1 cellular context compared by ENCODE assay signal in the genomic region with DNA sequence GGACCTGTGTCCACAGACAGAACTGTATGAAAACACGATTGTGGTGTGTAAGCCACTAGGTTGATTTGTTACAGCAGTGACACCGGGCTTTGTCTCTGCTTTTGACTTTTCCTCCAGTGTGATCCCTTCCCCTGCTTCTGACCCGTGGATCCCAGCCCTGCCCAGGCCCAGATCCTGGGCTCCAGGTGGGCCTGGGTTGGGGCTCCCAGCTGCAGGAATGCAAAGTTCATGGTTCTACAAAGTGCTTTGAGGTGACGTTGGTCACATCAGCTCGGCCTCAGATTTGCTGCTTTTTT.
TF ChIP-seq lines count a peak whose summit lies in the region.

No MANE protein-coding gene starts in this region.

TF ChIP-seq in HepG2, 621 proteins besides CTCF, POLR2A, EP300 and RAD21 (continued from another document and continues in another):
- TF ChIP-seq, protein P1, sequence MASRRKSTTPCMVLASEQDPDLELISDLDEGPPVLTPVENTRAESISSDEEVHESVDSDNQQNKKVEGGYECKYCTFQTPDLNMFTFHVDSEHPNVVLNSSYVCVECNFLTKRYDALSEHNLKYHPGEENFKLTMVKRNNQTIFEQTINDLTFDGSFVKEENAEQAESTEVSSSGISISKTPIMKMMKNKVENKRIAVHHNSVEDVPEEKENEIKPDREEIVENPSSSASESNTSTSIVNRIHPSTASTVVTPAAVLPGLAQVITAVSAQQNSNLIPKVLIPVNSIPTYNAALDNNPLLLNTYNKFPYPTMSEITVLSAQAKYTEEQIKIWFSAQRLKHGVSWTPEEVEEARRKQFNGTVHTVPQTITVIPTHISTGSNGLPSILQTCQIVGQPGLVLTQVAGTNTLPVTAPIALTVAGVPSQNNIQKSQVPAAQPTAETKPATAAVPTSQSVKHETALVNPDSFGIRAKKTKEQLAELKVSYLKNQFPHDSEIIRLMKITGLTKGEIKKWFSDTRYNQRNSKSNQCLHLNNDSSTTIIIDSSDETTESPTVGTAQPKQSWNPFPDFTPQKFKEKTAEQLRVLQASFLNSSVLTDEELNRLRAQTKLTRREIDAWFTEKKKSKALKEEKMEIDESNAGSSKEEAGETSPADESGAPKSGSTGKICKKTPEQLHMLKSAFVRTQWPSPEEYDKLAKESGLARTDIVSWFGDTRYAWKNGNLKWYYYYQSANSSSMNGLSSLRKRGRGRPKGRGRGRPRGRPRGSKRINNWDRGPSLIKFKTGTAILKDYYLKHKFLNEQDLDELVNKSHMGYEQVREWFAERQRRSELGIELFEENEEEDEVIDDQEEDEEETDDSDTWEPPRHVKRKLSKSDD (CRISPR knock-in tag; IDR thresholded peaks at IDR 0.05; ENCODE audit: low read depth) = no peak
- TF ChIP-seq, protein P2, sequence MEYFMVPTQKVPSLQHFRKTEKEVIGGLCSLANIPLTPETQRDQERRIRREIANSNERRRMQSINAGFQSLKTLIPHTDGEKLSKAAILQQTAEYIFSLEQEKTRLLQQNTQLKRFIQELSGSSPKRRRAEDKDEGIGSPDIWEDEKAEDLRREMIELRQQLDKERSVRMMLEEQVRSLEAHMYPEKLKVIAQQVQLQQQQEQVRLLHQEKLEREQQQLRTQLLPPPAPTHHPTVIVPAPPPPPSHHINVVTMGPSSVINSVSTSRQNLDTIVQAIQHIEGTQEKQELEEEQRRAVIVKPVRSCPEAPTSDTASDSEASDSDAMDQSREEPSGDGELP (IDR thresholded peaks at IDR 0.05; ENCODE audit: borderline replicate concordance, low read depth) = peak; percentile 50; the same call in 1 of the 2 replicates
- no peak for TF ChIP-seq TAF1 (CRISPR knock-in tag; IDR thresholded peaks at IDR 0.05)
- TF ChIP-seq NRL (CRISPR knock-in tag; IDR thresholded peaks at IDR 0.05; ENCODE audit: borderline replicate concordance) = peak; percentile 25; the same call in 1 of the 2 replicates
- no peak for TF ChIP-seq NR2F6 (IDR thresholded peaks at IDR 0.05)
- no peak for TF ChIP-seq NR2F6 (CRISPR knock-in tag; IDR thresholded peaks at IDR 0.05)
- TF ChIP-seq ZNF746 (CRISPR knock-in tag; IDR thresholded peaks at IDR 0.05) = 0 out of 2 replicates have a peak, but pooled peaks have one; percentile 18
- no peak for TF ChIP-seq ZNF775 (CRISPR knock-in tag; IDR thresholded peaks at IDR 0.05; ENCODE audit: borderline replicate concordance)
- TF ChIP-seq ZNF326 (CRISPR knock-in tag; IDR thresholded peaks at IDR 0.05; ENCODE audit: borderline replicate concordance) = no peak
- TF ChIP-seq FOXA1 (IDR thresholded peaks at IDR 0.05) = no peak
- TF ChIP-seq FOXA1 (CRISPR knock-in tag; IDR thresholded peaks at IDR 0.05) = no peak
- no peak for TF ChIP-seq ZNF180 (CRISPR knock-in tag; IDR thresholded peaks at IDR 0.05; ENCODE audit: borderline replicate concordance, low read depth)
- peak; percentile 21; the same call in 1 of the 2 replicates for TF ChIP-seq CREM (IDR thresholded peaks at IDR 0.05)
- no peak for TF ChIP-seq CREM (CRISPR knock-in tag; IDR thresholded peaks at IDR 0.05)
- TF ChIP-seq ZNF225 (CRISPR knock-in tag; IDR thresholded peaks at IDR 0.05) = no peak
- no peak for TF ChIP-seq SMC3 (IDR thresholded peaks at IDR 0.05; ENCODE audit: low read length)
- TF ChIP-seq ZNF138 (CRISPR knock-in tag; IDR thresholded peaks at IDR 0.05; ENCODE audit: low read depth) = no peak
- TF ChIP-seq ZNF256 (CRISPR knock-in tag; conservative IDR thresholded peaks at IDR 0.05) = no peak
- peak; percentile 57 for TF ChIP-seq HNF4A (CRISPR knock-in tag; IDR thresholded peaks at IDR 0.05)
- TF ChIP-seq HNRNPH1 (optimal IDR thresholded peaks at IDR 0.05; ENCODE audit: low read depth, low read length) = no peak
- peak; percentile 76 for TF ChIP-seq TEAD3 (CRISPR knock-in tag; optimal IDR thresholded peaks at IDR 0.05; ENCODE audit: borderline replicate concordance)
- TF ChIP-seq ZNF274 (CRISPR knock-in tag; IDR thresholded peaks at IDR 0.05) = peak; percentile 63; the same call in 1 of the 2 replicates
- TF ChIP-seq JUN (CRISPR knock-in tag; IDR thresholded peaks at IDR 0.05) = no peak
- TF ChIP-seq ZNF879 (CRISPR knock-in tag; IDR thresholded peaks at IDR 0.05) = no peak
- TF ChIP-seq HIVEP1 (CRISPR knock-in tag; IDR thresholded peaks at IDR 0.05) = peak; percentile 65; the same call in 1 of the 2 replicates
- no peak for TF ChIP-seq ZNF430 (CRISPR knock-in tag; IDR thresholded peaks at IDR 0.05)
- TF ChIP-seq KLF16 (CRISPR knock-in tag; IDR thresholded peaks at IDR 0.05) = no peak; a peak in 1 of 4 replicates
- no peak for TF ChIP-seq ZNF263 (CRISPR knock-in tag; IDR thresholded peaks at IDR 0.05)
- no peak for TF ChIP-seq MEIS2 (CRISPR knock-in tag; IDR thresholded peaks at IDR 0.05)
- no peak for TF ChIP-seq YEATS4 (CRISPR knock-in tag; IDR thresholded peaks at IDR 0.05; ENCODE audit: borderline replicate concordance)
- TF ChIP-seq ZNF687 (CRISPR knock-in tag; IDR thresholded peaks at IDR 0.05) = peak; percentile 74
- TF ChIP-seq MED13 (CRISPR knock-in tag; IDR thresholded peaks at IDR 0.05) = no peak
- peak; percentile 37; the same call in 1 of the 2 replicates for TF ChIP-seq ZNF501 (CRISPR knock-in tag; IDR thresholded peaks at IDR 0.05)
- no peak for TF ChIP-seq ZNF652 (CRISPR knock-in tag; IDR thresholded peaks at IDR 0.05; ENCODE audit: borderline replicate concordance, low read depth)
- TF ChIP-seq HHEX (CRISPR knock-in tag; IDR thresholded peaks at IDR 0.05) = no peak
- TF ChIP-seq ZNF709 (CRISPR knock-in tag; IDR thresholded peaks at IDR 0.05) = no peak
- TF ChIP-seq MXD4 (CRISPR knock-in tag; IDR thresholded peaks at IDR 0.05) = no peak
- no peak for TF ChIP-seq SMARCE1 (IDR thresholded peaks at IDR 0.05; ENCODE audit: borderline replicate concordance)
- 0 out of 2 replicates have a peak, but pooled peaks have one; percentile 6 for TF ChIP-seq ZBTB38 (CRISPR knock-in tag; IDR thresholded peaks at IDR 0.05)
- TF ChIP-seq MZF1 (CRISPR knock-in tag; IDR thresholded peaks at IDR 0.05; ENCODE audit: borderline replicate concordance) = no peak
- no peak for TF ChIP-seq ZNF660 (CRISPR knock-in tag; IDR thresholded peaks at IDR 0.05; ENCODE audit: borderline replicate concordance, low read depth)
- TF ChIP-seq ZC3H13 (CRISPR knock-in tag; IDR thresholded peaks at IDR 0.05) = no peak
- TF ChIP-seq ZNF33A (CRISPR knock-in tag; IDR thresholded peaks at IDR 0.05; ENCODE audit: borderline replicate concordance) = no peak
- 0 out of 2 replicates have a peak, but pooled peaks have one; percentile 25 for TF ChIP-seq ZNF607 (CRISPR knock-in tag; IDR thresholded peaks at IDR 0.05; ENCODE audit: borderline replicate concordance)
- TF ChIP-seq POGZ (CRISPR knock-in tag; IDR thresholded peaks at IDR 0.05) = no peak
- TF ChIP-seq SRF (IDR thresholded peaks at IDR 0.05; ENCODE audit: low read depth, low read length) = no peak
- no peak for TF ChIP-seq ZNF367 (CRISPR knock-in tag; IDR thresholded peaks at IDR 0.05; ENCODE audit: borderline replicate concordance)
- TF ChIP-seq ZBED4 (CRISPR knock-in tag; IDR thresholded peaks at IDR 0.05; ENCODE audit: borderline replicate concordance) = peak; percentile 58; the same call in 1 of the 2 replicates
- no peak for TF ChIP-seq AGO1 (IDR thresholded peaks at IDR 0.05; ENCODE audit: low read depth, low read length, poor library complexity, severe bottlenecking)
- no peak for TF ChIP-seq ARID2 (CRISPR knock-in tag; IDR thresholded peaks at IDR 0.05; ENCODE audit: borderline replicate concordance)
- TF ChIP-seq UBTF (CRISPR knock-in tag; IDR thresholded peaks at IDR 0.05) = 0 out of 2 replicates have a peak, but pooled peaks have one; percentile 32
- TF ChIP-seq FOXM1 (CRISPR knock-in tag; IDR thresholded peaks at IDR 0.05) = no peak
- no peak for TF ChIP-seq ESRRA (CRISPR knock-in tag; IDR thresholded peaks at IDR 0.05; ENCODE audit: low read depth)
- TF ChIP-seq CERS6 (CRISPR knock-in tag; IDR thresholded peaks at IDR 0.05) = no peak
- TF ChIP-seq MAFG (CRISPR knock-in tag; IDR thresholded peaks at IDR 0.05) = 0 out of 2 replicates have a peak, but pooled peaks have one; percentile 16
- TF ChIP-seq POLR2G (IDR thresholded peaks at IDR 0.05; ENCODE audit: low read depth, low read length) = no peak
- TF ChIP-seq, protein P3, sequence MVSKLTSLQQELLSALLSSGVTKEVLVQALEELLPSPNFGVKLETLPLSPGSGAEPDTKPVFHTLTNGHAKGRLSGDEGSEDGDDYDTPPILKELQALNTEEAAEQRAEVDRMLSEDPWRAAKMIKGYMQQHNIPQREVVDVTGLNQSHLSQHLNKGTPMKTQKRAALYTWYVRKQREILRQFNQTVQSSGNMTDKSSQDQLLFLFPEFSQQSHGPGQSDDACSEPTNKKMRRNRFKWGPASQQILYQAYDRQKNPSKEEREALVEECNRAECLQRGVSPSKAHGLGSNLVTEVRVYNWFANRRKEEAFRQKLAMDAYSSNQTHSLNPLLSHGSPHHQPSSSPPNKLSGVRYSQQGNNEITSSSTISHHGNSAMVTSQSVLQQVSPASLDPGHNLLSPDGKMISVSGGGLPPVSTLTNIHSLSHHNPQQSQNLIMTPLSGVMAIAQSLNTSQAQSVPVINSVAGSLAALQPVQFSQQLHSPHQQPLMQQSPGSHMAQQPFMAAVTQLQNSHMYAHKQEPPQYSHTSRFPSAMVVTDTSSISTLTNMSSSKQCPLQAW (CRISPR knock-in tag; IDR thresholded peaks at IDR 0.05) = peak; percentile 70
